Comparison of ENCODE assay signal across 1 cellular context in the genomic region with DNA sequence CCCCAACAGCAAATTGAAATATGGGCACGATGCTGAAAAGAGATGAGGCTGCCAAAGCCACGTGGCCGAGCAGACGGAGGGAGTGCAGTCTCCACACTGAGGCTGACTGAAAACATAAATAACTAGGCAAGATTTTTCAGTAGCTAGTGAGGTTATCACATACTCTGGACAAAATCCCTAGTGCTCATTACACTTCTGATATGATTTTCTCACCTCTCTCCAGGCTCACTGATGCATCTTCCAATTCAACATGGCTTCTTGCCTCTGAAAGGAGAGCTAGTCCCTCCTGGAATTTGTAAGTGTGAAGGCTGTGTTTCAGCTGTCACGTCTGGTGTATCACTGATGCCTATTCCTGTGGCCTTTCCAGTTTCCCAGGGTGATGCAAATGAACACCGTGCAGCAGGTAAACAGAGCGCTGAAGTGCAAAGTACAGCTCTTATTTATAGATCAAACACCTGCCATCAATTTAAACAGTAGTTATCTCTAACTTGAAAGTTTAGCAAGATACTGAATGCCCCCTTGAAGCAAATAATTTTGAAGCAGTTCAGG.
TF ChIP-seq lines count a peak whose summit lies in the region.

No MANE protein-coding gene starts in this region.

TF ChIP-seq in HepG2, 621 proteins besides CTCF, POLR2A, EP300 and RAD21 (continued from another document and continues in another):
- TF ChIP-seq, protein P1, sequence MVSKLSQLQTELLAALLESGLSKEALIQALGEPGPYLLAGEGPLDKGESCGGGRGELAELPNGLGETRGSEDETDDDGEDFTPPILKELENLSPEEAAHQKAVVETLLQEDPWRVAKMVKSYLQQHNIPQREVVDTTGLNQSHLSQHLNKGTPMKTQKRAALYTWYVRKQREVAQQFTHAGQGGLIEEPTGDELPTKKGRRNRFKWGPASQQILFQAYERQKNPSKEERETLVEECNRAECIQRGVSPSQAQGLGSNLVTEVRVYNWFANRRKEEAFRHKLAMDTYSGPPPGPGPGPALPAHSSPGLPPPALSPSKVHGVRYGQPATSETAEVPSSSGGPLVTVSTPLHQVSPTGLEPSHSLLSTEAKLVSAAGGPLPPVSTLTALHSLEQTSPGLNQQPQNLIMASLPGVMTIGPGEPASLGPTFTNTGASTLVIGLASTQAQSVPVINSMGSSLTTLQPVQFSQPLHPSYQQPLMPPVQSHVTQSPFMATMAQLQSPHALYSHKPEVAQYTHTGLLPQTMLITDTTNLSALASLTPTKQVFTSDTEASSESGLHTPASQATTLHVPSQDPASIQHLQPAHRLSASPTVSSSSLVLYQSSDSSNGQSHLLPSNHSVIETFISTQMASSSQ (IDR thresholded peaks at IDR 0.05; ENCODE audit: low read depth) = peak; percentile 53; the same call in 1 of the 2 replicates
- TF ChIP-seq, protein P1 (CRISPR knock-in tag; IDR thresholded peaks at IDR 0.05; ENCODE audit: borderline replicate concordance) = no peak; the same call in 1 of the 2 replicates
- TF ChIP-seq, protein P2, sequence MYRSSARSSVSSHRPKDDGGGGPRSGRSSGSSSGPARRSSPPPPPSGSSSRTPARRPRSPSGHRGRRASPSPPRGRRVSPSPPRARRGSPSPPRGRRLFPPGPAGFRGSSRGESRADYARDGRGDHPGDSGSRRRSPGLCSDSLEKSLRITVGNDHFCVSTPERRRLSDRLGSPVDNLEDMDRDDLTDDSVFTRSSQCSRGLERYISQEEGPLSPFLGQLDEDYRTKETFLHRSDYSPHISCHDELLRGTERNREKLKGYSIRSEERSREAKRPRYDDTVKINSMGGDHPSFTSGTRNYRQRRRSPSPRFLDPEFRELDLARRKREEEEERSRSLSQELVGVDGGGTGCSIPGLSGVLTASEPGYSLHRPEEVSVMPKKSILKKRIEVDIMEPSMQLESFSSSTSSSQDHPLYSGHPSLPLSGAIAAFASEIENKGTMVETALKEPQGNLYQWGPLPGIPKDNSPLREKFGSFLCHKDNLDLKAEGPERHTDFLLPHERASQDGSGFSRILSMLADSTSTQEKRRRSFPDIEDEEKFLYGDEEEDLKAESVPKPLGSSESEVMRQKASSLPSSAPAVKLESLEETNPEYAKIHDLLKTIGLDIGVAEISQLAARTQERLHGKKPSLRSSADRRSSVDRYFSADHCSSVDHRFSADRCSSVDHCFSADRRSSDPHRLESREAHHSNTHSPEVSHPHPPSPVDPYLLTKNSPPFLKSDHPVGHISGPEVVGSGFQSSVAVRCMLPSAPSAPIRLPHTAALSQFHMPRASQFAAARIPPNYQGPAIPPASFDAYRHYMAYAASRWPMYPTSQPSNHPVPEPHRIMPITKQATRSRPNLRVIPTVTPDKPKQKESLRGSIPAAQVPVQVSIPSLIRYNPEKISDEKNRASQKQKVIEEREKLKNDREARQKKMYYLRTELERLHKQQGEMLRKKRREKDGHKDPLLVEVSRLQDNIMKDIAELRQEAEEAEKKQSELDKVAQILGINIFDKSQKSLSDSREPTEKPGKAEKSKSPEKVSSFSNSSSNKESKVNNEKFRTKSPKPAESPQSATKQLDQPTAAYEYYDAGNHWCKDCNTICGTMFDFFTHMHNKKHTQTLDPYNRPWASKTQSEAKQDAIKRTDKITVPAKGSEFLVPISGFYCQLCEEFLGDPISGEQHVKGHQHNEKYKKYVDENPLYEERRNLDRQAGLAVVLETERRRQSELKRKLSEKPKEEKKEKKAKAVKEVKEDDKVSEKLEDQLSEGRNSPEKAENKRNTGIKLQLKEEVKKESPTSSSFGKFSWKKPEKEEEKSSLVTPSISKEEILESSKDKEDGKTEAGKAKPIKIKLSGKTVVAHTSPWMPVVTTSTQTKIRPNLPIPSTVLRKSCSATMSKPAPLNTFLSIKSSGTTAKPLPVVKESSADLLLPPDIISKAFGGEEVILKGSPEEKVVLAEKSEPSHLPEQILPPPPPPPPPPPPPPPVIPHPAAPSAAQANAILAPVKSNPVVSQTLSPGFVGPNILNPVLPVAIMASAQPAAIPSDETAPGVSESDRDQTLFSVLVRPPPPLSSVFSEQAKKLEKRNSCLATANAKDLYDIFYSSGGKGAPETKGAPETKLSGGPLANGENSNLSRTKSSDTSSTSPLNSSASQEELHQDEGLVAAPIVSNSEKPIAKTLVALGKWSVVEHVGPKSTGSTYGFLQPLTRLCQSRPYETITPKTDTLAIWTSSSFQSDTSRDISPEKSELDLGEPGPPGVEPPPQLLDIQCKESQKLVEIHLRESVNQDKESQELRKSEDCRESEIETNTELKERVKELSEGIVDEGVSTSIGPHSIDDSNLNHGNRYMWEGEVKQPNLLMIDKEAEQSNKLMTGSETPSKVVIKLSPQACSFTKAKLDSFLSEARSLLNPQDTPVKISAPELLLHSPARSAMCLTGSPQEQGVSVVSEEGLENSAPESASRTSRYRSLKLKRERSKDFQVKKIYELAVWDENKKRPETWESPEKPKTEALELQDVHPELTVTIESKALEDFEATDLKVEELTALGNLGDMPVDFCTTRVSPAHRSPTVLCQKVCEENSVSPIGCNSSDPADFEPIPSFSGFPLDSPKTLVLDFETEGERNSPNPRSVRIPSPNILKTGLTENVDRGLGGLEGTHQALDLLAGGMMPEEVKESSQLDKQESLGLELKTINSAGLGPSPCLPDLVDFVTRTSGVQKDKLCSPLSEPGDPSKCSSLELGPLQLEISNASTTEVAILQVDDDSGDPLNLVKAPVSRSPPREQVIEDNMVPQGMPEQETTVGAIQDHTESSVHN (CRISPR knock-in tag; IDR thresholded peaks at IDR 0.05) = no peak
- TF ChIP-seq HNRNPL (IDR thresholded peaks at IDR 0.05; ENCODE audit: low read depth, low read length) (no peak), SIX1 (CRISPR knock-in tag; IDR thresholded peaks at IDR 0.05; ENCODE audit: borderline replicate concordance) (peak; percentile 75; the same call in 1 of the 2 replicates), ZNF597 (CRISPR knock-in tag; IDR thresholded peaks at IDR 0.05) (no peak), ZNF143 (CRISPR knock-in tag; IDR thresholded peaks at IDR 0.05) (no peak), NR3C1 (CRISPR knock-in tag; IDR thresholded peaks at IDR 0.05) (no peak), HOXA5 (CRISPR knock-in tag; IDR thresholded peaks at IDR 0.05) (no peak), ADNP (CRISPR knock-in tag; IDR thresholded peaks at IDR 0.05) (no peak), CSRNP2 (CRISPR knock-in tag; conservative IDR thresholded peaks at IDR 0.05; ENCODE audit: low read depth) (no peak), RFXAP (CRISPR knock-in tag; IDR thresholded peaks at IDR 0.05; ENCODE audit: borderline replicate concordance) (0 out of 2 replicates have a peak, but pooled peaks have one; percentile 34), MED1 (CRISPR knock-in tag; IDR thresholded peaks at IDR 0.05) (peak; percentile 79), ZKSCAN5 (CRISPR knock-in tag; IDR thresholded peaks at IDR 0.05) (no peak), ZNF337 (CRISPR knock-in tag; IDR thresholded peaks at IDR 0.05; ENCODE audit: borderline replicate concordance, low read depth) (no peak), MXD1 (CRISPR knock-in tag; IDR thresholded peaks at IDR 0.05) (no peak), TBL1XR1 (IDR thresholded peaks at IDR 0.05; ENCODE audit: borderline replicate concordance, low read length, partially characterized antibody) (no peak), ATRX (CRISPR knock-in tag; IDR thresholded peaks at IDR 0.05; ENCODE audit: borderline replicate concordance) (no peak), KLF11 (CRISPR knock-in tag; IDR thresholded peaks at IDR 0.05) (no peak), ZNF20 (CRISPR knock-in tag; IDR thresholded peaks at IDR 0.05) (no peak), ZNF17 (CRISPR knock-in tag; IDR thresholded peaks at IDR 0.05) (no peak), MBNL3 (CRISPR knock-in tag; conservative IDR thresholded peaks at IDR 0.05) (no peak), LBX2 (CRISPR knock-in tag; IDR thresholded peaks at IDR 0.05; ENCODE audit: borderline replicate concordance) (no peak), NFATC3 (CRISPR knock-in tag; IDR thresholded peaks at IDR 0.05) (no peak), SALL2 (CRISPR knock-in tag; IDR thresholded peaks at IDR 0.05) (no peak), KDM1A (CRISPR knock-in tag; IDR thresholded peaks at IDR 0.05) (no peak), CREM (IDR thresholded peaks at IDR 0.05) (peak; percentile 76), CREM (CRISPR knock-in tag; IDR thresholded peaks at IDR 0.05) (no peak), ELF4 (CRISPR knock-in tag; IDR thresholded peaks at IDR 0.05; ENCODE audit: borderline replicate concordance) (no peak), ZNF292 (CRISPR knock-in tag; IDR thresholded peaks at IDR 0.05; ENCODE audit: borderline replicate concordance, low read depth) (peak; percentile 90; the same call in 1 of the 2 replicates), CEBPG (CRISPR knock-in tag; IDR thresholded peaks at IDR 0.05) (peak; percentile 86), ZNF543 (CRISPR knock-in tag; IDR thresholded peaks at IDR 0.05) (no peak), AKAP8 (CRISPR knock-in tag; IDR thresholded peaks at IDR 0.05) (no peak), PLRG1 (conservative IDR thresholded peaks at IDR 0.05) (no peak), ZNF672 (CRISPR knock-in tag; IDR thresholded peaks at IDR 0.05) (no peak), THYN1 (CRISPR knock-in tag; IDR thresholded peaks at IDR 0.05; ENCODE audit: borderline replicate concordance, low read depth) (no peak), TFE3 (CRISPR knock-in tag; IDR thresholded peaks at IDR 0.05) (peak; percentile 58; the same call in 1 of the 2 replicates), ZNF552 (CRISPR knock-in tag; IDR thresholded peaks at IDR 0.05; ENCODE audit: borderline replicate concordance) (no peak), HMGA1 (CRISPR knock-in tag; conservative IDR thresholded peaks at IDR 0.05) (no peak), ZMYM2 (CRISPR knock-in tag; IDR thresholded peaks at IDR 0.05) (no peak)
- TF ChIP-seq, protein P3, sequence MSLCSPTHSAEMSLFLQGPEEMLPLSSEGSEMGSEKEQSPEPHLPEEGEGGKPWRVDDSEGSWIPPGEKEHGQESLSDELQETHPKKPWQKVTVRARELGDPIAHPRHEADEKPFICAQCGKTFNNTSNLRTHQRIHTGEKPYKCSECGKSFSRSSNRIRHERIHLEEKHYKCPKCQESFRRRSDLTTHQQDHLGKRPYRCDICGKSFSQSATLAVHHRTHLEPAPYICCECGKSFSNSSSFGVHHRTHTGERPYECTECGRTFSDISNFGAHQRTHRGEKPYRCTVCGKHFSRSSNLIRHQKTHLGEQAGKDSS (CRISPR knock-in tag; IDR thresholded peaks at IDR 0.05; ENCODE audit: borderline replicate concordance, low read depth) = no peak
- TF ChIP-seq, protein P4, sequence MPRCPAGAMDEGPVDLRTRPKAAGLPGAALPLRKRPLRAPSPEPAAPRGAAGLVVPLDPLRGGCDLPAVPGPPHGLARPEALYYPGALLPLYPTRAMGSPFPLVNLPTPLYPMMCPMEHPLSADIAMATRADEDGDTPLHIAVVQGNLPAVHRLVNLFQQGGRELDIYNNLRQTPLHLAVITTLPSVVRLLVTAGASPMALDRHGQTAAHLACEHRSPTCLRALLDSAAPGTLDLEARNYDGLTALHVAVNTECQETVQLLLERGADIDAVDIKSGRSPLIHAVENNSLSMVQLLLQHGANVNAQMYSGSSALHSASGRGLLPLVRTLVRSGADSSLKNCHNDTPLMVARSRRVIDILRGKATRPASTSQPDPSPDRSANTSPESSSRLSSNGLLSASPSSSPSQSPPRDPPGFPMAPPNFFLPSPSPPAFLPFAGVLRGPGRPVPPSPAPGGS (CRISPR knock-in tag; IDR thresholded peaks at IDR 0.05) = no peak
